Comparison of ENCODE assay signal across 3 cellular contexts in the genomic region with DNA sequence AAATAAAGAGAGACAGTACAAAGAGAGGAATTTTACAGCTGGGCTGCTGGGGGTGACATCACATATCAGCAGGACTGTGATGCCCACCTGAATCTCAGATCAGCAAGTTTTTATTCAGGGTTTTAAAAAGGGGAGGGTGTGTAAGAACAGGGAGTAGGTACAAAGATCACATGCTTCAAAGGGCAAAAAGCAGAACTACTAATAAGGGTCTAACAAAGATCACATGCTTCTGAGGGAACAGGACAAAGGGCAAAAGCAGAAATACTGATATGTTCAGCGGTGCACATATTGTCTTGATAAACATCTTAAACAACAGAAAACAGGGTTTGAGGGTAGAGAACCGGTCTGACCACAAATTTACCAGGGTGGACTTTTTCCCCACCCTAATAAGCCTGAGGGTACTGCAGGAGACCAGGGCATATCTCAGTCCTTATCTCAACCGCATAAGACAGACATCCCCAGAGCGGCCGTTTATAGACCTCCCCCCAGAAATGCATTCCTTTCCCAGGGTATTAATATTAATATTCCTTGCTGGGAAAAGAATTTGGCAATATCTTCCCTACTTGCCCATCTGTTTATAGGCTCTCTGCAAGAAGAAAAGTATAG. TPM values are rescaled to one million over a fixed set of nuclear protein-coding genes. Genes with fewer than 3 reads are reported as not detected.
"Had no signal": no experiment of that assay in that cellular context is flagged by ENCODE, and none has a peak within 500 bp of the region (broad histone marks: within the 10 kb centered on the region; RNA-seq: fewer than 3 reads in every experiment).

No MANE protein-coding gene starts in this region.

RNA-seq across cellular contexts. Expression of a gene that starts 7.9 kb away (rescaled TPM):
- total RNA-seq: mononuclear cell, osteocyte had no signal
- polyA plus RNA-seq: smooth muscle cell had no signal

RNA-seq across cellular contexts. Expression of a gene that starts 43.4 kb away (rescaled TPM):
- total RNA-seq: smooth muscle cell had no signal
